In the genomic region with DNA sequence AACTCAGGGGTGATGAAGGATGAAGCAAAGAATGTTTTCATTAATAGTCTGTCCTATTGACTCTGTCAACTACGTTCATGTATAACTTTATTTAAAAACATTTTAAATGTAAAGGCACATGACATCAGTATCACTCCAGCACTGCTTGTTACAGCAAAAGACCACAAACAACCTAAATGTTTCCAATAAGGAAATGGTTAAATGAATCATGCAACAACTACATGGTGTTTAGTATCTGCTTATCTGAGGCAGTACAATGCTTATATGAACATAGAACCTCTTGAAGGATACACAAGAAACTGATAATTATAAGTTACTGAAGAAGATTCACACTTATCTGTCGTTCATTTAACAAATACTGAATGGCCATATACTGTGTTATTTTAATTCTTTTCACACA, we compare ENCODE assay signal across 17 cellular contexts.
"Had no signal": no experiment of that assay in that cellular context is flagged by ENCODE, and none has a peak within 500 bp of the region (broad histone marks: within the 10 kb centered on the region; RNA-seq: fewer than 3 reads in every experiment).

No MANE protein-coding gene starts in this region.

- H3K4me3 Mint-ChIP-seq: activated CD4-positive, alpha-beta T cell treated with anti-CD3 and anti-CD28 coated beads, Interleukin-2, amount 10 ng/mL, durations not matched to agents 24 days and 14 days; activated naive CD8-positive, alpha-beta T cell; effector memory CD8-positive, alpha-beta T cell; immature natural killer cell; natural killer cell; stimulated activated naive B cell treated with anti-CD40 and anti-IgM and Interleukin-4, amounts not matched to agents 10 μg/mL and 1 μg/mL and 100 μg/mL, for 72 hours had no signal

- H3K27me3 Mint-ChIP-seq: activated CD4-positive, alpha-beta T cell treated with anti-CD3 and anti-CD28 coated beads, Interleukin-2, amount 10 ng/mL, durations not matched to agents 24 days and 14 days; activated naive CD8-positive, alpha-beta T cell; effector memory CD8-positive, alpha-beta T cell; stimulated activated naive B cell treated with anti-CD40 and anti-IgM and Interleukin-4, amounts not matched to agents 10 μg/mL and 1 μg/mL and 100 μg/mL, for 72 hours had no signal

- DNase-seq: activated CD4-positive, alpha-beta T cell treated with anti-CD3 and anti-CD28 coated beads, Interleukin-2, amount 10 ng/mL, durations not matched to agents 24 days and 14 days; activated effector memory CD4-positive, alpha-beta T cell treated with anti-CD3 and anti-CD28 coated beads, Interleukin-2, amount 50 U/mL, for 16 hours; aorta; cortex of kidney; effector memory CD8-positive, alpha-beta T cell; gastrocnemius medialis; heart left ventricle; immature natural killer cell; mesendoderm; natural killer cell; posterior cingulate gyrus; stimulated activated CD4-positive, alpha-beta T cell treated with anti-CD3 and anti-CD28 coated beads, Interleukin-2, amount 100 ng/mL, for 48 hours; stimulated activated naive B cell treated with anti-CD40 and anti-IgM and Interleukin-4, amounts not matched to agents 10 μg/mL and 1 μg/mL and 100 μg/mL, for 72 hours; substantia nigra; uterus; WERI-Rb-1 had no signal

- H3K36me3 Mint-ChIP-seq: immature natural killer cell, natural killer cell had no signal

- H3K27ac Mint-ChIP-seq: activated CD4-positive, alpha-beta T cell treated with anti-CD3 and anti-CD28 coated beads, Interleukin-2, amount 10 ng/mL, durations not matched to agents 24 days and 14 days; activated naive CD8-positive, alpha-beta T cell; effector memory CD8-positive, alpha-beta T cell; natural killer cell; stimulated activated naive B cell treated with anti-CD40 and anti-IgM and Interleukin-4, amounts not matched to agents 10 μg/mL and 1 μg/mL and 100 μg/mL, for 72 hours had no signal

- ATAC-seq: effector memory CD8-positive, alpha-beta T cell; gastrocnemius medialis; heart left ventricle; natural killer cell; stimulated activated naive B cell treated with anti-CD40 and anti-IgM and Interleukin-4, amounts not matched to agents 10 μg/mL and 1 μg/mL and 100 μg/mL, for 72 hours had no signal

- H3K9me3 Mint-ChIP-seq: effector memory CD8-positive, alpha-beta T cell; immature natural killer cell; natural killer cell; stimulated activated naive B cell treated with anti-CD40 and anti-IgM and Interleukin-4, amounts not matched to agents 10 μg/mL and 1 μg/mL and 100 μg/mL, for 72 hours had no signal
